Comparison of ENCODE assay signal across 17 cellular contexts in the genomic region with DNA sequence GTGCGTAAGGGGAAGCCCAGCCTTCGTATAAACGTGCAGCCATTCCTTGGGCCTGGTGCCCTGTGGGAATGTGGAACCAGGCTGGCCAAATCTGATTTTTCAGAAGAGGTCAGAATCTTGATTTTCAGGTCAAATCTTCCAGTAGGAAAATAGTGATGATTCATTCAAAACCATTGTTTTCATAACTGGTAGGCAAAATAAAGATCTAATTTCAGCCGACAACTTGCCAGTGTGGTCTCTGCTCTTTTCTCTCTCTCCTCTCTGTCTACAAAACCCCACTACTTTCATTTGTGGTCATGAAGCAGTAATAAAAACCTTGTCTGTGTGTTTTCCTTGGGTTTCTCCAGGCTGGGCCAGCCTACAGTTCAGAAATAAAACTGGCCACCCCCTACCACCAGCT.
A peak's percentile ranks its signal among the peaks of the same experiment; 100 is the strongest.
DNase-seq lines count a peak whose midpoint lies in the region; ATAC-seq, FAIRE-seq and TF ChIP-seq lines count a peak whose summit lies in the region.
"Had no signal": no experiment of that assay in that cellular context is flagged by ENCODE, and none has a peak within 500 bp of the region (broad histone marks: within the 10 kb centered on the region; RNA-seq: fewer than 3 reads in every experiment).

No MANE protein-coding gene starts in this region.

- TF ChIP-seq CTCF in GM12878 (IDR thresholded peaks at IDR 0.05 in 2 of 3, conservative IDR thresholded peaks at IDR 0.05 in 1 of 3; ENCODE audit: control insufficient read depth in 2 of 3, extremely low read depth in 1 of 3, insufficient read depth in 1 of 3, low read depth in 3 of 3, low read length in 3 of 3): no peak

- H3K4me3 ChIP-seq in GM12878: no peak overlapping the region
- H3K4me3 ChIP-seq: left lung, sigmoid colon had no signal

- POLR2A ChIA-PET in GM12878 (lab: Charles Lee): no interaction called here

- no peak for TF ChIP-seq RAD21 in GM12878 (IDR thresholded peaks at IDR 0.05; ENCODE audit: insufficient read depth, low read depth, low read length)

- ATAC-seq in GM12878: no peak
- ATAC-seq in stimulated activated effector memory CD8-positive, alpha-beta T cell treated with anti-CD3 and anti-CD28 coated beads, Interleukin-12 subunit alpha, Interleukin-12 subunit beta, amount 100 ng/mL, for 72 hours: no peak
- ATAC-seq: left lung had no signal

- H3K79me2 ChIP-seq in GM12878 (ENCODE audit: control insufficient read depth, insufficient read depth, low read length): no peaks in the 10 kb centered on the region

- peaks cover 6% of the 10 kb centered on the region for H3K4me1 Mint-ChIP-seq in stimulated activated effector memory CD8-positive, alpha-beta T cell treated with anti-CD3 and anti-CD28 coated beads, Interleukin-12 subunit alpha, Interleukin-12 subunit beta, amount 100 ng/mL, for 72 hours
- H3K4me1 Mint-ChIP-seq: CD4-positive, alpha-beta memory T cell had no signal

- no peak for TF ChIP-seq EP300 in GM12878 (IDR thresholded peaks at IDR 0.05; ENCODE audit: borderline replicate concordance in 1 of 2, control insufficient read depth in 1 of 2, low read depth in 2 of 2, low read length in 2 of 2)

- no peak for TF ChIP-seq POLR2A in GM12878 (IDR thresholded peaks at IDR 0.05; ENCODE audit: low read depth, low read length)

- RAD21 ChIA-PET in GM12878 (lab: Charles Lee; ENCODE audit: unreplicated experiment): no interaction called here

- BruUV-seq in GM12878 (replicated peaks; lab: Mats Ljungman, UMichigan): no TSS peak

- no peak overlapping the region for H2AFZ ChIP-seq in GM12878 (ENCODE audit: control insufficient read depth, low read depth, low read length)

- H3K9me3 ChIP-seq in GM12878 (replicated peaks; ENCODE audit: control insufficient read depth, insufficient read depth, low read length): no peaks in the 10 kb centered on the region
- H3K9me3 ChIP-seq: left lung, sigmoid colon had no signal

- no peaks in the 10 kb centered on the region; a peak in 2 of 4 replicates for H3K36me3 ChIP-seq in GM12878 (ENCODE audit: control insufficient read depth in 2 of 2, insufficient read depth in 2 of 2, low read length in 1 of 2)
- H3K36me3 ChIP-seq: sigmoid colon had no signal

- intact Hi-C loops in GM12878 (cut with micrococcal nuclease; ENCODE audit: unreplicated experiment) (no loop called here), posterior vena cava (cut with DNase I) (no loop called here)

- WGBS in GM12878 (ENCODE audit: insufficient coverage, insufficient replicate concordance, low lambda C conversion rate, missing lambda C conversion rate): 81% methylated on average over 4 of the region's 4 CpGs

- no peak overlapping the region for H3K4me2 ChIP-seq in GM12878 (ENCODE audit: control insufficient read depth, insufficient read depth)

- DNase-seq in HT1080 (ENCODE audit: low read depth) (peak; percentile 26), GM12878 (ENCODE audit: low read depth, low spot score) (no peak), hepatic stellate cell (ENCODE audit: low spot score) (peak; percentile 80), HK-2 (ENCODE audit: unreplicated experiment) (no peak), posterior vena cava (ENCODE audit: low spot score) (no peak), NCI-H1092 (lab: John Stamatoyannopoulos, UW) (no peak), NCI-H146 (lab: John Stamatoyannopoulos, UW) (no peak)
- DNase-seq in stimulated activated effector memory CD8-positive, alpha-beta T cell treated with anti-CD3 and anti-CD28 coated beads, Interleukin-12 subunit alpha, Interleukin-12 subunit beta, amount 100 ng/mL, for 72 hours (ENCODE audit: low spot score in 2 of 2): no peak
- DNase-seq: activated naive CD4-positive, alpha-beta T cell treated with anti-CD3 and anti-CD28 coated beads for 36 hours; CD4-positive, alpha-beta memory T cell; naive B cell; sigmoid colon; stimulated activated naive CD4-positive, alpha-beta T cell; T-helper 1 cell had no signal

- CTCF ChIA-PET in GM12878 (lab: Yijun Ruan, JAX): no interaction called here

- H3K27ac Mint-ChIP-seq in stimulated activated effector memory CD8-positive, alpha-beta T cell treated with anti-CD3 and anti-CD28 coated beads, Interleukin-12 subunit alpha, Interleukin-12 subunit beta, amount 100 ng/mL, for 72 hours: peak overlapping the region; percentile 44
- H3K27ac Mint-ChIP-seq: activated naive CD4-positive, alpha-beta T cell treated with anti-CD3 and anti-CD28 coated beads for 36 hours; naive B cell had no signal

- H4K20me1 ChIP-seq in GM12878 (ENCODE audit: control insufficient read depth, insufficient read depth): no peaks in the 10 kb centered on the region

- no peaks in the 10 kb centered on the region for H3K27me3 ChIP-seq in GM12878 (replicated peaks in 1 of 2; ENCODE audit: control insufficient read depth in 2 of 2, insufficient read depth in 2 of 2, low read length in 1 of 2)
- H3K27me3 ChIP-seq: left lung, sigmoid colon had no signal

- no peak for FAIRE-seq in GM12878 (lab: Jason Lieb, UNC)
- FAIRE-seq: G401.6, RCC 7860 had no signal

- H3K27ac ChIP-seq in GM12878 (ENCODE audit: control insufficient read depth, insufficient read depth): no peak overlapping the region
- H3K27ac ChIP-seq: left lung, sigmoid colon had no signal

- H3K9me3 Mint-ChIP-seq in stimulated activated effector memory CD8-positive, alpha-beta T cell treated with anti-CD3 and anti-CD28 coated beads, Interleukin-12 subunit alpha, Interleukin-12 subunit beta, amount 100 ng/mL, for 72 hours: no peaks in the 10 kb centered on the region
- H3K9me3 Mint-ChIP-seq: activated naive CD4-positive, alpha-beta T cell treated with anti-CD3 and anti-CD28 coated beads for 36 hours; CD4-positive, alpha-beta memory T cell; naive B cell had no signal

- in situ Hi-C loops in GM12878 (cut with MboI): no loop called here

- no peaks in the 10 kb centered on the region; the same call in 1 of the 2 replicates for H3K4me1 ChIP-seq in GM12878 (ENCODE audit: control insufficient read depth, insufficient read depth, low read length)
- H3K4me1 ChIP-seq: left lung, sigmoid colon had no signal

- H3K9ac ChIP-seq in GM12878 (ENCODE audit: control insufficient read depth, insufficient read depth, low read length): no peak overlapping the region

- SMC1A ChIA-PET in GM12878 (lab: Charles Lee; ENCODE audit: uncharacterized antibody, unreplicated experiment): no interaction called here

- no peaks in the 10 kb centered on the region for H3K36me3 Mint-ChIP-seq in stimulated activated effector memory CD8-positive, alpha-beta T cell treated with anti-CD3 and anti-CD28 coated beads, Interleukin-12 subunit alpha, Interleukin-12 subunit beta, amount 100 ng/mL, for 72 hours

- H3K4me3 Mint-ChIP-seq in stimulated activated effector memory CD8-positive, alpha-beta T cell treated with anti-CD3 and anti-CD28 coated beads, Interleukin-12 subunit alpha, Interleukin-12 subunit beta, amount 100 ng/mL, for 72 hours: no peak overlapping the region
- H3K4me3 Mint-ChIP-seq: activated naive CD4-positive, alpha-beta T cell treated with anti-CD3 and anti-CD28 coated beads for 36 hours; CD4-positive, alpha-beta memory T cell had no signal

TF ChIP-seq in GM12878, 131 proteins besides CTCF, POLR2A, EP300 and RAD21:
- TF ChIP-seq RUNX3 (IDR thresholded peaks at IDR 0.05; ENCODE audit: low read length): peak; percentile 43
- TF ChIP-seq SUZ12 (IDR thresholded peaks at IDR 0.05; ENCODE audit: unreplicated experiment): no peak
- TF ChIP-seq ZNF217 (IDR thresholded peaks at IDR 0.05): no peak

Comparison
In these comparisons a context has a peak if more than half of its experiments do, and no peak if none do; other contexts are left out.
1. DNase-seq: peak in HT1080 (single experiment) and hepatic stellate cell (single experiment); none in GM12878 (single experiment), stimulated activated effector memory CD8-positive, alpha-beta T cell treated with anti-CD3 and anti-CD28 coated beads, Interleukin-12 subunit alpha, Interleukin-12 subunit beta, amount 100 ng/mL, for 72 hours (0 of 2), HK-2 (single experiment), posterior vena cava (single experiment), NCI-H1092 (single experiment) and NCI-H146 (single experiment).